13 cellular contexts compared by ENCODE assay signal in the genomic region with DNA sequence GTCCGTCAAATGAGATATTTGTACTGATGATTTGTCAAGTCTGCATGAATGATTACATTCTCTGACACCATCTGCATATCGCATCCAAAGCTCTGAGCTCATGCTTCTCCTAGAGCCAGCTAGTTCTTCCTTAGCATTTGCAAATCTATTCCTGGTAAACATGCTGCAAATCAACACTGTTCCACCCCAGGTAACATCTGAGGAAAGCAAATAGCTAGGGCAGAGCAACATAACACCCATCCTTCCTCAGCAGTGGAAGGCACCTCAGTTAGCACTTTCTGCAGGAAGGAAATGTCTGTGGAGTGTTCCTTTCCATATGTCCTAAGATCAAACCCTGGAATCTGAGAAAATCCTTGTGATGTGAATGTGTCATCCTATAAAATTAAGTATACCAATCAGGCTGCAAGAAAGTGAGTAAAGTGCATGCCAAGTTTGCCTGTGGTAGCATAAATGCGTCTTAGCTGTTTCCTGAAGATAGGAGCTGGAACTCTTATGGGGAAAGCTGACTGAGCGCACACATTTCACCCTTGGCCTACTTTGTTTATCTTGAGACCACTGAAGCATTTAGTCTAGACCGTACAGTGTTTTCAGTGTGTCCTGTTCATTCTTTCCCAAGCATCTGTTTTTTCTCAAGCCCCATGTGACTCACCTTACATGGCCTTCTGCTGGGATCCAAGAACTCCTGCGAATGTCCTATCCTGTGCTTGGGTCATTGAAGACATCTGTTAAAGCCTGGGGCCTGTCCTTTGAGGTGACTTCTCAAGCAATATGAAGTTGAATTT. TPM values are rescaled to one million over a fixed set of nuclear protein-coding genes. Genes with fewer than 3 reads are reported as not detected.
DNase-seq lines count a peak whose midpoint lies in the region; ATAC-seq and TF ChIP-seq lines count a peak whose summit lies in the region.
"Had no signal": no experiment of that assay in that cellular context is flagged by ENCODE, and none has a peak within 500 bp of the region (broad histone marks: within the 10 kb centered on the region; RNA-seq: fewer than 3 reads in every experiment).

No MANE protein-coding gene starts in this region.

- no peak overlapping the region for H3K27ac Mint-ChIP-seq in activated naive CD8-positive, alpha-beta T cell treated with anti-CD3 and anti-CD28 coated beads for 36 hours
- H3K27ac Mint-ChIP-seq: activated naive CD4-positive, alpha-beta T cell treated with anti-CD3 and anti-CD28 coated beads, Interleukin-2, amount 50 U/mL, for 24 hours had no signal

- no peaks in the 10 kb centered on the region for H3K27me3 ChIP-seq in trophoblast cell (ENCODE audit: insufficient read depth, low read length)
- H3K27me3 ChIP-seq in vagina = no peaks in the 10 kb centered on the region

- no peak overlapping the region for H4K12ac ChIP-seq in trophoblast cell (ENCODE audit: low read depth, low read length)

- H3K23ac ChIP-seq in trophoblast cell (ENCODE audit: low read length) = no peak overlapping the region

- no peak for TF ChIP-seq POLR2A in vagina (IDR thresholded peaks at IDR 0.05)

- no peak overlapping the region for H2AFZ ChIP-seq in trophoblast cell (ENCODE audit: insufficient read depth, low read length, poor library complexity)

- H3K36me3 Mint-ChIP-seq in activated naive CD8-positive, alpha-beta T cell treated with anti-CD3 and anti-CD28 coated beads for 36 hours = peaks cover 5% of the 10 kb centered on the region

- no peak for ATAC-seq in HG03520 (IDR thresholded peaks at IDR 0.05; ENCODE audit: unreplicated experiment)

- H2BK5ac ChIP-seq in trophoblast cell (ENCODE audit: low read depth, low read length, poor library complexity) = no peak overlapping the region

- peaks cover 2% of the 10 kb centered on the region for H3K79me1 ChIP-seq in trophoblast cell (ENCODE audit: low read length)

- H3K36me3 ChIP-seq in trophoblast cell (ENCODE audit: control insufficient read depth in 1 of 2, insufficient read depth in 2 of 2, low read length in 2 of 2) (no peaks in the 10 kb centered on the region), vagina (no peaks in the 10 kb centered on the region)

- H4K91ac ChIP-seq in trophoblast cell (ENCODE audit: low read depth, low read length) = no peak overlapping the region

- peak; percentile 65 for DNase-seq in EL
- DNase-seq in UCSD-AML1 (lab: John Stamatoyannopoulos, UW; ENCODE audit: unreplicated experiment) = peak; percentile 13
- peak; percentile 100 for DNase-seq in fibroblast of villous mesenchyme (ENCODE audit: low read depth)
- no peak for DNase-seq in trophoblast cell
- no peak for DNase-seq in vagina (ENCODE audit: extremely low spot score in 2 of 2)
- DNase-seq in HuH-7.5 (ENCODE audit: low spot score) = no peak
- DNase-seq in activated naive CD8-positive, alpha-beta T cell treated with anti-CD3 and anti-CD28 coated beads for 36 hours = no peak
- DNase-seq: effector CD8-positive, alpha-beta T cell; NCI-H1694; stimulated activated naive CD4-positive, alpha-beta T cell; T-helper 1 cell had no signal

- no peaks in the 10 kb centered on the region for H3K79me2 ChIP-seq in trophoblast cell (ENCODE audit: control insufficient read depth, insufficient read depth, low read length, poor library complexity)

- no peak overlapping the region for H3K4me3 Mint-ChIP-seq in activated naive CD8-positive, alpha-beta T cell treated with anti-CD3 and anti-CD28 coated beads for 36 hours
- H3K4me3 Mint-ChIP-seq: activated naive CD4-positive, alpha-beta T cell treated with anti-CD3 and anti-CD28 coated beads, Interleukin-2, amount 50 U/mL, for 24 hours had no signal

- no peak overlapping the region for H3K4ac ChIP-seq in trophoblast cell (ENCODE audit: low read depth, low read length)

- peaks cover 11% of the 10 kb centered on the region for H3K9me3 Mint-ChIP-seq in activated naive CD8-positive, alpha-beta T cell treated with anti-CD3 and anti-CD28 coated beads for 36 hours

- H2BK12ac ChIP-seq in trophoblast cell (ENCODE audit: low read length) = no peak overlapping the region

- WGBS in trophoblast cell (ENCODE audit: extremely low coverage, insufficient coverage, insufficient read length) = no CpG with 5 or more reads among the region's 6 CpGs

- H3K14ac ChIP-seq in trophoblast cell (ENCODE audit: low read length) = no peak overlapping the region

- H4K8ac ChIP-seq in trophoblast cell (ENCODE audit: low read depth, low read length) = no peak overlapping the region

- intact Hi-C loops in vagina (cut with DNase I) = no loop called here

- H3K4me1 ChIP-seq in trophoblast cell (ENCODE audit: control insufficient read depth in 1 of 2, insufficient read depth in 2 of 2, low read length in 2 of 2) = peaks cover 0 to 8% of the 10 kb centered on the region in 2 experiments
- peaks cover 9% of the 10 kb centered on the region for H3K4me1 ChIP-seq in vagina

- no peak overlapping the region for H3K4me3 ChIP-seq in fibroblast of villous mesenchyme (ENCODE audit: low read depth, low read length)
- H3K4me3 ChIP-seq in trophoblast cell (ENCODE audit: low read depth, low read length) = no peak overlapping the region
- no peak overlapping the region for H3K4me3 ChIP-seq in vagina

- no peak overlapping the region for H3K9ac ChIP-seq in trophoblast cell (ENCODE audit: low read length)

- peaks cover 8% of the 10 kb centered on the region for H3K27me3 Mint-ChIP-seq in activated naive CD8-positive, alpha-beta T cell treated with anti-CD3 and anti-CD28 coated beads for 36 hours

- H3K4me2 ChIP-seq in trophoblast cell (ENCODE audit: low read length) = no peak overlapping the region

- H3K4me1 Mint-ChIP-seq in activated naive CD8-positive, alpha-beta T cell treated with anti-CD3 and anti-CD28 coated beads for 36 hours = no peaks in the 10 kb centered on the region
- H3K4me1 Mint-ChIP-seq: activated naive CD4-positive, alpha-beta T cell treated with anti-CD3 and anti-CD28 coated beads, Interleukin-2, amount 50 U/mL, for 24 hours had no signal

- no peak overlapping the region for H3K18ac ChIP-seq in trophoblast cell (ENCODE audit: low read length)

- H3K9me3 ChIP-seq in trophoblast cell (ENCODE audit: insufficient read depth, low read depth, low read length) = no peaks in the 10 kb centered on the region
- no peaks in the 10 kb centered on the region for H3K9me3 ChIP-seq in vagina

- no peak for TF ChIP-seq CTCF in fibroblast of villous mesenchyme (IDR thresholded peaks at IDR 0.05; ENCODE audit: insufficient read depth, low read depth, low read length)
- TF ChIP-seq CTCF in vagina (IDR thresholded peaks at IDR 0.05) = no peak

- peak overlapping the region; percentile 46 for H2BK120ac ChIP-seq in trophoblast cell (ENCODE audit: insufficient read depth, low read length, poor library complexity)

- H2AK5ac ChIP-seq in trophoblast cell (ENCODE audit: low read length) = no peak overlapping the region

- H3K27ac ChIP-seq in trophoblast cell (ENCODE audit: low read depth, low read length) = peak overlapping the region; percentile 83
- H3K27ac ChIP-seq in vagina = no peak overlapping the region

RNA-seq across cellular contexts. Expression of gene STARD4, which starts 50.9 kb away (rescaled TPM):
- total RNA-seq in fibroblast of villous mesenchyme (105 and 147 TPM in 2 replicates), vagina (18.9 TPM)
- polyA plus RNA-seq in trophoblast cell (2013) = 50.0 and 51.0 TPM in 2 replicates
- 10 to 100 TPM; 71.6 to 71.8 TPM for total RNA-seq in activated naive CD8-positive, alpha-beta T cell treated with anti-CD3 and anti-CD28 coated beads for 36 hours

Comparison
In these comparisons a context has a peak if more than half of its experiments do, and no peak if none do; other contexts are left out.
1. DNase-seq: peak in EL (single experiment), UCSD-AML1 (single experiment) and fibroblast of villous mesenchyme (single experiment); none in trophoblast cell (0 of 2), vagina (0 of 2), HuH-7.5 (single experiment) and activated naive CD8-positive, alpha-beta T cell treated with anti-CD3 and anti-CD28 coated beads for 36 hours (single experiment).